Comparison of ENCODE assay signal across 8 cellular contexts in genomic region chr14:71320734-71321555, GRCh38. TPM values are rescaled to one million over a fixed set of nuclear protein-coding genes. Genes with fewer than 3 reads are reported as not detected.
A peak's percentile ranks its signal among the peaks of the same experiment; 100 is the strongest.
DNase-seq lines count a peak whose midpoint lies in the region; ATAC-seq, FAIRE-seq and TF ChIP-seq lines count a peak whose summit lies in the region.

No MANE protein-coding gene starts in this region.

- H3K9me1 ChIP-seq in keratinocyte (ENCODE audit: control insufficient read depth, extremely low read depth, insufficient read depth, low read length), result no peaks in the 10 kb centered on the region

- dilution Hi-C loops in keratinocyte (cut with MboI; ENCODE audit: extremely low pct_ligation_motif_present, low sequenced_read_pairs), result no loop called here

- peak overlapping the region; percentile 95 for H3K4me3 Mint-ChIP-seq in activated B cell treated with CpG ODN at 0.5 μM for 24 hours

- H3K9me2 ChIP-seq in DOHH2 (replicated peaks; ENCODE audit: control insufficient read depth, low read length) (no peaks in the 10 kb centered on the region), Karpas-422 (replicated peaks; ENCODE audit: insufficient read depth, low read length) (no peaks in the 10 kb centered on the region)

- H3K36me3 ChIP-seq in DOHH2 (ENCODE audit: control insufficient read depth, low read length) (no peaks in the 10 kb centered on the region), Karpas-422 (ENCODE audit: insufficient read depth, low read length) (no peaks in the 10 kb centered on the region), keratinocyte (ENCODE audit: control insufficient read depth in 2 of 2, extremely low read depth in 1 of 2, insufficient read depth in 2 of 2, low read length in 2 of 2) (no peaks in the 10 kb centered on the region)

- H3K79me2 ChIP-seq in DOHH2 (ENCODE audit: control insufficient read depth, low read length), result peaks cover 50% of the 10 kb centered on the region
- no peaks in the 10 kb centered on the region for H3K79me2 ChIP-seq in Karpas-422 (ENCODE audit: low read length)
- peaks cover 35% of the 10 kb centered on the region for H3K79me2 ChIP-seq in keratinocyte (ENCODE audit: control insufficient read depth, insufficient read depth, low read length)

- peak overlapping the region; percentile 76 for H3K4me3 ChIP-seq in DOHH2 (ENCODE audit: low read length)
- H3K4me3 ChIP-seq in Karpas-422 (ENCODE audit: low read length), result peak overlapping the region; percentile 82
- H3K4me3 ChIP-seq in keratinocyte (ENCODE audit: control insufficient read depth in 2 of 3, extremely low read depth in 1 of 3, insufficient read depth in 2 of 3, low read depth in 1 of 3, low read length in 3 of 3), result peak overlapping the region; percentile 64 to 91 (median 85)

- peak overlapping the region; percentile 82 for H2AFZ ChIP-seq in Karpas-422 (ENCODE audit: low read length)
- peak overlapping the region; percentile 7 for H2AFZ ChIP-seq in keratinocyte (ENCODE audit: control insufficient read depth, low read length)

- CTCF ChIA-PET in activated B cell treated with CpG ODN at 0.5 μM for 24 hours (lab: Charles Lee), result interaction anchor here (0.9 to 8.5 kb wide), 11 partner anchors 36 to 432 kb away, joined by 3 to 208 read pairs (median 5); no protein-coding TSS in a partner anchor

- H3K9ac ChIP-seq in Karpas-422 (ENCODE audit: low read length) (peak overlapping the region; percentile 84), keratinocyte (ENCODE audit: control insufficient read depth, extremely low read depth, insufficient read depth, low read length) (peak overlapping the region; percentile 99)

- peaks cover 52% of the 10 kb centered on the region for H3K4me1 ChIP-seq in DOHH2 (ENCODE audit: control insufficient read depth, low read length)
- H3K4me1 ChIP-seq in Karpas-422 (ENCODE audit: low read length), result peaks cover 42% of the 10 kb centered on the region
- H3K4me1 ChIP-seq in keratinocyte (ENCODE audit: control insufficient read depth, extremely low read depth, insufficient read depth, low read length), result peaks cover 28% of the 10 kb centered on the region

- TF ChIP-seq CTCF in DOHH2 (IDR thresholded peaks at IDR 0.05; ENCODE audit: low read depth, low read length, poor library complexity, severe bottlenecking), result no peak
- TF ChIP-seq CTCF in activated B cell treated with CpG ODN at 0.5 μM for 24 hours (IDR thresholded peaks at IDR 0.05), result no peak
- TF ChIP-seq CTCF in keratinocyte (optimal IDR thresholded peaks at IDR 0.05 in 1 of 3, IDR thresholded peaks at IDR 0.05 in 1 of 3, conservative IDR thresholded peaks at IDR 0.05 in 1 of 3; ENCODE audit: extremely low read depth in 1 of 3, insufficient read depth in 2 of 3, low read length in 3 of 3), result no peak

- H3K36me3 Mint-ChIP-seq in activated B cell treated with CpG ODN at 0.5 μM for 24 hours (ENCODE audit: low read depth), result peaks cover 13% of the 10 kb centered on the region

- no peak for FAIRE-seq in keratinocyte (lab: Jason Lieb, UNC)

- H3K27ac Mint-ChIP-seq in activated B cell treated with CpG ODN at 0.5 μM for 24 hours, result peak overlapping the region; percentile 97

- DNase-seq in Karpas-422 (peak; percentile 75), activated B cell treated with CpG ODN at 0.5 μM for 24 hours (peak; percentile 73), keratinocyte (ENCODE audit: low read depth, low spot score) (no peak)
- peak; percentile 67 for DNase-seq in central memory CD4-positive, alpha-beta T cell
- DNase-seq in stimulated activated CD4-positive, alpha-beta T cell treated with anti-CD3 and anti-CD28 coated beads, Interleukin-15, amount 100 ng/mL, for 1 hour (ENCODE audit: low read depth in 1 of 2, low spot score in 1 of 2), result peak; percentile 30 to 44

- H3K4me2 ChIP-seq in DOHH2 (ENCODE audit: low read length) (peak overlapping the region; percentile 88), Karpas-422 (ENCODE audit: low read depth, low read length, poor library complexity, severe bottlenecking) (peak overlapping the region; percentile 76), keratinocyte (ENCODE audit: control insufficient read depth, extremely low read depth, insufficient read depth, low read depth, low read length) (peak overlapping the region; percentile 80)

- ATAC-seq in GM21526 (IDR thresholded peaks at IDR 0.05; ENCODE audit: low FRiP score, unreplicated experiment) (peak; percentile 24), activated B cell treated with CpG ODN at 0.5 μM for 24 hours (ENCODE audit: low read depth) (peak; percentile 25), GM18870 (IDR thresholded peaks at IDR 0.05; ENCODE audit: unreplicated experiment) (no peak)

- H3F3A ChIP-seq in DOHH2 (ENCODE audit: control insufficient read depth, insufficient read depth), result peaks cover 14% of the 10 kb centered on the region

- no peaks in the 10 kb centered on the region for H3K27me3 ChIP-seq in DOHH2 (ENCODE audit: control insufficient read depth, low read length)
- H3K27me3 ChIP-seq in Karpas-422 (ENCODE audit: low read length), result no peaks in the 10 kb centered on the region; the same call in none of the 2 replicates
- H3K27me3 ChIP-seq in keratinocyte (ENCODE audit: control insufficient read depth, extremely low read depth, insufficient read depth, low read length), result no peaks in the 10 kb centered on the region

- POLR2A ChIA-PET in activated B cell treated with CpG ODN at 0.5 μM for 24 hours (lab: Charles Lee), result interaction anchor here (0.5 to 8.8 kb wide), 28 partner anchors 25 to 536 kb away, joined by 3 to 164 read pairs (median 4); no protein-coding TSS in a partner anchor

- H4K20me1 ChIP-seq in DOHH2 (ENCODE audit: control insufficient read depth, insufficient read depth, low read depth, low read length) (no peaks in the 10 kb centered on the region), Karpas-422 (ENCODE audit: insufficient read depth, low read depth, low read length) (peaks cover 24% of the 10 kb centered on the region; the same call in 1 of the 2 replicates), keratinocyte (ENCODE audit: control insufficient read depth, extremely low read depth, insufficient read depth, low read length) (no peaks in the 10 kb centered on the region)

- H3K4me1 Mint-ChIP-seq in activated B cell treated with CpG ODN at 0.5 μM for 24 hours, result peaks cover 50% of the 10 kb centered on the region

- H3K9me3 Mint-ChIP-seq in activated B cell treated with CpG ODN at 0.5 μM for 24 hours, result no peaks in the 10 kb centered on the region

- H3K27me3 Mint-ChIP-seq in activated B cell treated with CpG ODN at 0.5 μM for 24 hours, result no peaks in the 10 kb centered on the region

- intact Hi-C loops in activated B cell treated with CpG ODN at 0.5 μM for 24 hours (cut with micrococcal nuclease), result loop anchor here (1.0 to 10.0 kb wide), 9 partner anchors 37 to 516 kb away; partner anchors contain the start of gene MAP3K9

- H3K27ac ChIP-seq in DOHH2 (ENCODE audit: low read depth, low read length) (peak overlapping the region; percentile 69), Karpas-422 (ENCODE audit: low read length) (no peak overlapping the region), keratinocyte (ENCODE audit: control insufficient read depth, insufficient read depth, low read length) (peak overlapping the region; percentile 97)

- H3K9me3 ChIP-seq in DOHH2 (ENCODE audit: control insufficient read depth, insufficient read depth, low read length) (no peaks in the 10 kb centered on the region), Karpas-422 (ENCODE audit: low read length) (no peaks in the 10 kb centered on the region), keratinocyte (ENCODE audit: control insufficient read depth, low read depth, low read length) (no peaks in the 10 kb centered on the region)

RNA-seq across cellular contexts. Expression of gene SIPA1L1, which starts 0.7 kb away (rescaled TPM):
- total RNA-seq in Karpas-422 (2014; rRNA removed; shearing (Covaris generic); ENCODE audit: low replicate concordance), result 3.9 and 7.8 TPM in 2 replicates
- total RNA-seq in activated B cell treated with CpG ODN at 0.5 μM for 24 hours, result 114 and 134 TPM in 2 replicates
- 16.3 to 32.9 TPM (median 22.7 TPM) in 3 replicates for polyA plus RNA-seq in keratinocyte
- polyA plus RNA-seq in keratinocyte (2011; ENCODE audit: low read depth), result 17.2 TPM
- polyA plus RNA-seq in keratinocyte (2011; cell fraction: cytosol; rRNA removed), result 24.7 and 25.2 TPM in 2 replicates
- 65.9 and 75.1 TPM in 2 replicates for polyA plus RNA-seq in keratinocyte (2011; cell fraction: nucleus; rRNA removed)
- 21.5 and 35.6 TPM in 2 replicates for polyA plus RNA-seq in keratinocyte (2012; ENCODE audit: low replicate concordance)
- polyA minus RNA-seq in keratinocyte, result 32.8 to 56.7 TPM (median 44.8 TPM) in 3 replicates
- polyA minus RNA-seq in keratinocyte (2011; cell fraction: cytosol; rRNA and poly(A)+ RNA removed), result 49.9 TPM
- 57.8 and 108 TPM in 2 replicates for polyA minus RNA-seq in keratinocyte (2011; cell fraction: nucleus; rRNA and poly(A)+ RNA removed)

Comparison
In these comparisons a context has a peak if more than half of its experiments do, and no peak if none do; other contexts are left out.
1. RNA of gene SIPA1L1, which starts 0.7 kb away (total RNA-seq): 114 to 134 TPM in activated B cell treated with CpG ODN at 0.5 μM for 24 hours; 3.9 to 7.8 TPM in Karpas-422; every median in the first group is over 10 times any median in the second.
2. Peak in every context shown above with its lines, with median percentiles within 50 percentile points of each other: H3K4me2 ChIP-seq and H3K4me3 ChIP-seq.